In genomic region chr5:135977375-135977928, GRCh38 we compare ENCODE assay signal across 9 cellular contexts. TPM values are rescaled to one million over a fixed set of nuclear protein-coding genes. Genes with fewer than 3 reads are reported as not detected.
DNase-seq lines count a peak whose midpoint lies in the region; ATAC-seq and TF ChIP-seq lines count a peak whose summit lies in the region.
"Had no signal": no experiment of that assay in that cellular context is flagged by ENCODE, and none has a peak within 500 bp of the region (broad histone marks: within the 10 kb centered on the region; RNA-seq: fewer than 3 reads in every experiment).

No MANE protein-coding gene starts in this region.

- H3K9me2 ChIP-seq in GM23338 (ENCODE audit: insufficient read depth) = no peaks in the 10 kb centered on the region

- peaks cover 26% of the 10 kb centered on the region for H3K27me3 Mint-ChIP-seq in CD8-positive, alpha-beta T cell (ENCODE audit: low read depth)
- H3K27me3 Mint-ChIP-seq in GM23338 (ENCODE audit: insufficient read depth, low read depth, poor library complexity) = peaks cover 4% of the 10 kb centered on the region

- peak overlapping the region; percentile 54 for H2AFZ ChIP-seq in GM23338

- H3K9me3 ChIP-seq in CD8-positive, alpha-beta T cell (ENCODE audit: low read length) = no peaks in the 10 kb centered on the region

- intact Hi-C loops in CD8-positive, alpha-beta T cell (cut with DNase I, micrococcal nuclease) = no loop called here

- H3K4me1 Mint-ChIP-seq in CD8-positive, alpha-beta T cell (ENCODE audit: low read depth) = no peaks in the 10 kb centered on the region
- H3K4me1 Mint-ChIP-seq in GM23338 = peaks cover 20% of the 10 kb centered on the region

- H3K9me3 Mint-ChIP-seq in CD8-positive, alpha-beta T cell = no peaks in the 10 kb centered on the region
- H3K9me3 Mint-ChIP-seq in GM23338 = no peaks in the 10 kb centered on the region; the same call in 2 of the 3 replicates

- peak; percentile 19 for TF ChIP-seq CTCF in CD8-positive, alpha-beta T cell (IDR thresholded peaks at IDR 0.05)
- TF ChIP-seq CTCF in GM23338 (conservative IDR thresholded peaks at IDR 0.05; ENCODE audit: low read depth in 2 of 2) = peak; percentile 86 to 95

- CTCF ChIA-PET in CD8-positive, alpha-beta T cell (lab: Charles Lee) = interaction anchor here (0.8 to 1.2 kb wide), 5 partner anchors 10 to 107 kb away, joined by 3 read pairs; no protein-coding TSS in a partner anchor

- no peaks in the 10 kb centered on the region for H3K4me1 ChIP-seq in CD8-positive, alpha-beta T cell (ENCODE audit: insufficient read depth, low read length)
- H3K4me1 ChIP-seq in GM23338 (ENCODE audit: insufficient read depth) = peaks cover 10% of the 10 kb centered on the region

- H3F3A ChIP-seq in GM23338 (replicated peaks; ENCODE audit: low read depth) = no peaks in the 10 kb centered on the region

- H3K79me2 ChIP-seq in GM23338 (replicated peaks; ENCODE audit: insufficient read depth) = no peaks in the 10 kb centered on the region

- H3K27ac Mint-ChIP-seq in CD8-positive, alpha-beta T cell = no peak overlapping the region
- H3K27ac Mint-ChIP-seq in GM23338 = no peak overlapping the region

- no peaks in the 10 kb centered on the region for H3K27me3 ChIP-seq in CD8-positive, alpha-beta T cell (ENCODE audit: insufficient read depth, low read length)
- no peaks in the 10 kb centered on the region for H3K27me3 ChIP-seq in GM23338 (ENCODE audit: insufficient read depth)

- no peaks in the 10 kb centered on the region for H4K20me1 ChIP-seq in GM23338 (replicated peaks; ENCODE audit: insufficient read depth)

- H3K4me3 Mint-ChIP-seq in CD8-positive, alpha-beta T cell = no peak overlapping the region
- H3K4me3 Mint-ChIP-seq in GM23338 = no peak overlapping the region

- POLR2A ChIA-PET in CD8-positive, alpha-beta T cell (lab: Charles Lee) = no interaction called here

- no peak overlapping the region for H3K4me3 ChIP-seq in CD8-positive, alpha-beta T cell (ENCODE audit: low read depth, low read length)
- H3K4me3 ChIP-seq in GM23338 = no peak overlapping the region

- H3K36me3 Mint-ChIP-seq in CD8-positive, alpha-beta T cell = no peaks in the 10 kb centered on the region
- no peaks in the 10 kb centered on the region for H3K36me3 Mint-ChIP-seq in GM23338 (ENCODE audit: low read depth)

- no peak overlapping the region for H3K27ac ChIP-seq in CD8-positive, alpha-beta T cell (ENCODE audit: low read depth, low read length)
- H3K27ac ChIP-seq in GM23338 (ENCODE audit: low read depth) = no peak overlapping the region

- no peaks in the 10 kb centered on the region for H3K36me3 ChIP-seq in CD8-positive, alpha-beta T cell (ENCODE audit: insufficient read depth, low read length)
- no peaks in the 10 kb centered on the region for H3K36me3 ChIP-seq in GM23338 (ENCODE audit: insufficient read depth)

- peak; percentile 49 for ATAC-seq in CD8-positive, alpha-beta T cell
- ATAC-seq in GM23338 = peak; percentile 99
- no peak for ATAC-seq in GM19395 (IDR thresholded peaks at IDR 0.05; ENCODE audit: unreplicated experiment)

- DNase-seq in CD8-positive, alpha-beta T cell = peak in 6 of 7 experiments; percentile 9 to 61 (median 22)
- DNase-seq in GM23338 (ENCODE audit: low spot score) = peak; percentile 85
- DNase-seq in OCI-M1 (lab: John Stamatoyannopoulos, UW) = peak; percentile 75
- peak; percentile 61 for DNase-seq in astrocyte of the hippocampus (ENCODE audit: low read depth, low spot score)
- peak; percentile 80 for DNase-seq in kidney tubule cell (ENCODE audit: low spot score)
- peak; percentile 36 to 38 for DNase-seq in stimulated activated CD8-positive, alpha-beta memory T cell treated with anti-CD3 and anti-CD28 coated beads, Interleukin-15, amount 100 ng/mL, for 48 hours (ENCODE audit: low read depth in 2 of 2)
- no peak for DNase-seq in DMS79 treated with DMSO at 0.1 percent for 48 hours (lab: John Stamatoyannopoulos, UW)

- H3K4me2 ChIP-seq in GM23338 = no peak overlapping the region

TF ChIP-seq in GM23338, 12 proteins besides CTCF, POLR2A, EP300 and RAD21:
- TF ChIP-seq POLR2AphosphoS5 (IDR thresholded peaks at IDR 0.05; ENCODE audit: low read depth) = no peak
- TF ChIP-seq, protein P1, sequence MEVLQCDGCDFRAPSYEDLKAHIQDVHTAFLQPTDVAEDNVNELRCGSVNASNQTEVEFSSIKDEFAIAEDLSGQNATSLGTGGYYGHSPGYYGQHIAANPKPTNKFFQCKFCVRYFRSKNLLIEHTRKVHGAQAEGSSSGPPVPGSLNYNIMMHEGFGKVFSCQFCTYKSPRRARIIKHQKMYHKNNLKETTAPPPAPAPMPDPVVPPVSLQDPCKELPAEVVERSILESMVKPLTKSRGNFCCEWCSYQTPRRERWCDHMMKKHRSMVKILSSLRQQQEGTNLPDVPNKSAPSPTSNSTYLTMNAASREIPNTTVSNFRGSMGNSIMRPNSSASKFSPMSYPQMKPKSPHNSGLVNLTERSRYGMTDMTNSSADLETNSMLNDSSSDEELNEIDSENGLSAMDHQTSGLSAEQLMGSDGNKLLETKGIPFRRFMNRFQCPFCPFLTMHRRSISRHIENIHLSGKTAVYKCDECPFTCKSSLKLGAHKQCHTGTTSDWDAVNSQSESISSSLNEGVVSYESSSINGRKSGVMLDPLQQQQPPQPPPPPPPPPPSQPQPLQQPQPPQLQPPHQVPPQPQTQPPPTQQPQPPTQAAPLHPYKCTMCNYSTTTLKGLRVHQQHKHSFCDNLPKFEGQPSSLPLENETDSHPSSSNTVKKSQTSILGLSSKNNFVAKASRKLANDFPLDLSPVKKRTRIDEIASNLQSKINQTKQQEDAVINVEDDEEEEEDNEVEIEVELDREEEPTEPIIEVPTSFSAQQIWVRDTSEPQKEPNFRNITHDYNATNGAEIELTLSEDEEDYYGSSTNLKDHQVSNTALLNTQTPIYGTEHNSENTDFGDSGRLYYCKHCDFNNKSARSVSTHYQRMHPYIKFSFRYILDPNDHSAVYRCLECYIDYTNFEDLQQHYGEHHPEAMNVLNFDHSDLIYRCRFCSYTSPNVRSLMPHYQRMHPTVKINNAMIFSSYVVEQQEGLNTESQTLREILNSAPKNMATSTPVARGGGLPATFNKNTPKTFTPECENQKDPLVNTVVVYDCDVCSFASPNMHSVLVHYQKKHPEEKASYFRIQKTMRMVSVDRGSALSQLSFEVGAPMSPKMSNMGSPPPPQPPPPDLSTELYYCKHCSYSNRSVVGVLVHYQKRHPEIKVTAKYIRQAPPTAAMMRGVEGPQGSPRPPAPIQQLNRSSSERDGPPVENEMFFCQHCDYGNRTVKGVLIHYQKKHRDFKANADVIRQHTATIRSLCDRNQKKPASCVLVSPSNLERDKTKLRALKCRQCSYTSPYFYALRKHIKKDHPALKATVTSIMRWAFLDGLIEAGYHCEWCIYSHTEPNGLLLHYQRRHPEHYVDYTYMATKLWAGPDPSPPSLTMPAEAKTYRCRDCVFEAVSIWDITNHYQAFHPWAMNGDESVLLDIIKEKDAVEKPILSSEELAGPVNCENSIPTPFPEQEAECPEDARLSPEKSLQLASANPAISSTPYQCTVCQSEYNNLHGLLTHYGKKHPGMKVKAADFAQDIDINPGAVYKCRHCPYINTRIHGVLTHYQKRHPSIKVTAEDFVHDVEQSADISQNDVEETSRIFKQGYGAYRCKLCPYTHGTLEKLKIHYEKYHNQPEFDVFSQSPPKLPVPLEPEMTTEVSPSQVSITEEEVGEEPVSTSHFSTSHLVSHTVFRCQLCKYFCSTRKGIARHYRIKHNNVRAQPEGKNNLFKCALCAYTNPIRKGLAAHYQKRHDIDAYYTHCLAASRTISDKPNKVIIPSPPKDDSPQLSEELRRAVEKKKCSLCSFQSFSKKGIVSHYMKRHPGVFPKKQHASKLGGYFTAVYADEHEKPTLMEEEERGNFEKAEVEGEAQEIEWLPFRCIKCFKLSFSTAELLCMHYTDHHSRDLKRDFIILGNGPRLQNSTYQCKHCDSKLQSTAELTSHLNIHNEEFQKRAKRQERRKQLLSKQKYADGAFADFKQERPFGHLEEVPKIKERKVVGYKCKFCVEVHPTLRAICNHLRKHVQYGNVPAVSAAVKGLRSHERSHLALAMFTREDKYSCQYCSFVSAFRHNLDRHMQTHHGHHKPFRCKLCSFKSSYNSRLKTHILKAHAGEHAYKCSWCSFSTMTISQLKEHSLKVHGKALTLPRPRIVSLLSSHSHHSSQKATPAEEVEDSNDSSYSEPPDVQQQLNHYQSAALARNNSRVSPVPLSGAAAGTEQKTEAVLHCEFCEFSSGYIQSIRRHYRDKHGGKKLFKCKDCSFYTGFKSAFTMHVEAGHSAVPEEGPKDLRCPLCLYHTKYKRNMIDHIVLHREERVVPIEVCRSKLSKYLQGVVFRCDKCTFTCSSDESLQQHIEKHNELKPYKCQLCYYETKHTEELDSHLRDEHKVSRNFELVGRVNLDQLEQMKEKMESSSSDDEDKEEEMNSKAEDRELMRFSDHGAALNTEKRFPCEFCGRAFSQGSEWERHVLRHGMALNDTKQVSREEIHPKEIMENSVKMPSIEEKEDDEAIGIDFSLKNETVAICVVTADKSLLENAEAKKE (CRISPR knock-in tag; IDR thresholded peaks at IDR 0.05) = peak; percentile 65

RNA-seq across cellular contexts. Expression of gene LECT2, which starts 22.7 kb away (rescaled TPM):
- total RNA-seq in CD8-positive, alpha-beta T cell = not detected
- not detected in 2 replicates for total RNA-seq in GM23338 (2014; rRNA removed; shearing (Covaris generic))
- polyA plus RNA-seq in GM23338 (2016; fragmentation: Nextera tagmentation; extraction: Ambion mirVana) = 0.43 and 0.45 TPM in 2 replicates
- total RNA-seq: mononuclear cell had no signal

RNA-seq across cellular contexts. Expression of gene TGFBI, which starts 51.3 kb away (rescaled TPM):
- 1 to 10 TPM; 1.8 TPM for total RNA-seq in CD8-positive, alpha-beta T cell
- 8.2 and 8.9 TPM in 2 replicates for total RNA-seq in GM23338 (2014; rRNA removed; shearing (Covaris generic))
- polyA plus RNA-seq in GM23338 (2016; fragmentation: Nextera tagmentation; extraction: Ambion mirVana) = 8.0 and 9.4 TPM in 2 replicates
